Comparison of ENCODE assay signal across 9 cellular contexts in the genomic region with DNA sequence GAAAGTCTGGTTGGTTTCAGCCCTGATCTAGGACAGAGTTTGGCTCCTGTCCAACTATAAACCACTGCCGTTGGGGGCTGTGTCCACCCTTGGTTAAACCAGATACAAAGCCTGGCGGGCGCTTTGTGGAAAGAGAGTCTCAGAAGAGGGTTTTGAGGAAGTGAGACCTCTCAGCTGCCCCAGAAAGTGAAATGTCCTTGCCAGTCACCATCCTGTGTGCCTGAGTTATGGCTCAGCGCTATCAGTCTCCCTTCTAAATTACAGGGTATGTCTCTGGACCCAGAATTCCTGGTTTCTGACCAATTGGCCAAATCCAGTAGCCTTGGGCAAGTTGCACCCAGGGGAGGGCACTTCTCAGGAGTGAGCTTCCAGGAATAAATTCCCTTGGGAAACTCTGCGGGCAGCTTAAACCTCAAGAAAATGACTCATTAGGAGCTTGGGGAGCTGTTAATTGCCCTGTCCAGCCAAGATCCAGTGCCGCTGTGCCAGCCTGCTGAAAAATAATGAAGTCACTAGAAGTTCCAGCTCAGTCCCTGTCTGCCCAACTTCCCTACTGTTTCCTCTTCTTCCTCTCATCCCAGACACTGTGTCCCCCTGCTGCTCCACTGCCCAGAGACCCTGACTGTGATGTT.
A peak's percentile ranks its signal among the peaks of the same experiment; 100 is the strongest.
DNase-seq lines count a peak whose midpoint lies in the region; ATAC-seq and TF ChIP-seq lines count a peak whose summit lies in the region.
"Had no signal": no experiment of that assay in that cellular context is flagged by ENCODE, and none has a peak within 500 bp of the region (broad histone marks: within the 10 kb centered on the region; RNA-seq: fewer than 3 reads in every experiment).

No MANE protein-coding gene starts in this region.

- H3K4me1 Mint-ChIP-seq in endothelial cell (ENCODE audit: unreplicated experiment) = peaks cover 3% of the 10 kb centered on the region

- H3K4me3 Mint-ChIP-seq in endothelial cell (ENCODE audit: unreplicated experiment) = no peak overlapping the region

- no peak overlapping the region for H3K27ac Mint-ChIP-seq in endothelial cell (ENCODE audit: unreplicated experiment)

- H3K27me3 Mint-ChIP-seq in endothelial cell (ENCODE audit: unreplicated experiment) = peaks cover 3% of the 10 kb centered on the region

- peaks cover 10% of the 10 kb centered on the region for H3K36me3 Mint-ChIP-seq in endothelial cell (ENCODE audit: low read depth, unreplicated experiment)

- H3K9me3 Mint-ChIP-seq in endothelial cell (ENCODE audit: unreplicated experiment) = peaks cover 18% of the 10 kb centered on the region

- no peak for TF ChIP-seq CTCF in endothelial cell (IDR thresholded peaks at IDR 0.05; ENCODE audit: unreplicated experiment)

- ATAC-seq in HG02938 (IDR thresholded peaks at IDR 0.05; ENCODE audit: unreplicated experiment) = peak; percentile 60

- DNase-seq in EH (ENCODE audit: low read depth) (peak; percentile 99), RKO (ENCODE audit: low spot score) (peak; percentile 41), kidney tubule cell (ENCODE audit: low spot score) (peak; percentile 99), endothelial cell (ENCODE audit: low spot score) (no peak), NCI-H1092 treated with DMSO at 0.1 percent for 48 hours (lab: John Stamatoyannopoulos, UW) (no peak), COR-L47 (lab: John Stamatoyannopoulos, UW) (no peak), NCI-H2029 treated with DMSO at 0.1 percent for 48 hours (lab: John Stamatoyannopoulos, UW) (no peak)
- DNase-seq: colonic mucosa had no signal

Comparison
In these comparisons a context has a peak if more than half of its experiments do, and no peak if none do; other contexts are left out.
1. DNase-seq: peak in EH (single experiment), RKO (single experiment) and kidney tubule cell (single experiment); none in endothelial cell (single experiment), NCI-H1092 treated with DMSO at 0.1 percent for 48 hours (single experiment), COR-L47 (single experiment) and NCI-H2029 treated with DMSO at 0.1 percent for 48 hours (single experiment).